ENCODE assay signal across 8 cellular contexts in genomic region chr10:123995461-123996131, GRCh38.
DNase-seq lines count a peak whose midpoint lies in the region; ATAC-seq, FAIRE-seq and TF ChIP-seq lines count a peak whose summit lies in the region.

No MANE protein-coding gene starts in this region.

- BruUV-seq in K562 (replicated peaks; lab: Mats Ljungman, UMichigan) = no TSS peak

- peak; percentile 80 for DNase-seq in BJ (ENCODE audit: low read depth)
- DNase-seq in NCI-H146 treated with DMSO at 0.1 percent for 48 hours (lab: John Stamatoyannopoulos, UW; ENCODE audit: unreplicated experiment) = peak; percentile 15
- DNase-seq in K562 (ENCODE audit: extremely low read depth in 1 of 4, low spot score in 3 of 4) = no peak
- DNase-seq in prostate gland (ENCODE audit: low spot score) = no peak

- peak; percentile 55 for TF ChIP-seq CTCF in BJ (IDR thresholded peaks at IDR 0.05; ENCODE audit: insufficient read depth, low read depth, low read length)
- TF ChIP-seq CTCF in K562 (IDR thresholded peaks at IDR 0.05 in 2 of 3, conservative IDR thresholded peaks at IDR 0.05 in 1 of 3; ENCODE audit: insufficient read depth in 2 of 3, low read depth in 1 of 3, low read length in 3 of 3) = 0 out of 6 replicates have a peak, but pooled peaks of 1 of the 3 experiments have one; percentile 6
- peak in 2 of 4 experiments; percentile 48 to 65 for TF ChIP-seq CTCF in prostate gland (IDR thresholded peaks at IDR 0.05)

- no peaks in the 10 kb centered on the region for H3K36me3 ChIP-seq in BJ (ENCODE audit: control insufficient read depth, insufficient read depth, low read length)
- H3K36me3 ChIP-seq in K562 (ENCODE audit: control insufficient read depth, insufficient read depth, low read length) = no peaks in the 10 kb centered on the region
- no peaks in the 10 kb centered on the region for H3K36me3 ChIP-seq in iPS-18a (ENCODE audit: control insufficient read depth, low read depth, low read length)
- H3K36me3 ChIP-seq in skeletal muscle tissue (ENCODE audit: control insufficient read depth in 3 of 3, insufficient read depth in 3 of 3, low read length in 3 of 3) = no peaks in the 10 kb centered on the region
- no peaks in the 10 kb centered on the region for H3K36me3 ChIP-seq in prostate gland

- ATAC-seq in GM18498 (IDR thresholded peaks at IDR 0.05; ENCODE audit: unreplicated experiment) (peak; percentile 48), K562 (peak; percentile 33; the same call in 2 of the 3 replicates), HG03354 (IDR thresholded peaks at IDR 0.05; ENCODE audit: poor library complexity, severe bottlenecking, unreplicated experiment) (no peak)

- no peaks in the 10 kb centered on the region for H3K79me2 ChIP-seq in K562 (ENCODE audit: control insufficient read depth, insufficient read depth, low read length)

- POLR2A ChIA-PET in BJ (lab: Charles Lee) = no interaction called here
- POLR2A ChIA-PET in K562 (lab: Yijun Ruan, JAX) = interaction anchor here (0.6 to 0.8 kb wide), 2 partner anchors 398 to 1159 kb away, joined by 3 read pairs; no protein-coding TSS in a partner anchor

- H3K4me2 ChIP-seq in K562 (ENCODE audit: insufficient read depth, low read length) = no peak overlapping the region

- CTCF ChIA-PET in BJ (lab: Yijun Ruan, JAX) (interaction anchor here (0.7 to 10.4 kb wide), 34 partner anchors 9 to 533 kb away, joined by 3 to 316 read pairs (median 4); partner anchors contain the start of gene CHST15), K562 (lab: Yijun Ruan, JAX; ENCODE audit: low intra/inter-chr PET ratio) (interaction anchor here (1.3 to 2.3 kb wide), 2 partner anchors 393 to 394 kb away, joined by 3 to 26 read pairs; no protein-coding TSS in a partner anchor)

- no peak for FAIRE-seq in K562 (lab: Jason Lieb, UNC)

- no peak for TF ChIP-seq EP300 in K562 (IDR thresholded peaks at IDR 0.05; ENCODE audit: low read length)

- no peak overlapping the region for H3K27ac ChIP-seq in K562 (ENCODE audit: extremely low read depth, low read depth, low read length)
- H3K27ac ChIP-seq in iPS-18a (ENCODE audit: low read length) = no peak overlapping the region
- no peak overlapping the region for H3K27ac ChIP-seq in skeletal muscle tissue (ENCODE audit: low read depth, low read length)
- H3K27ac ChIP-seq in prostate gland = no peak overlapping the region

- intact Hi-C loops in K562 (cut with micrococcal nuclease) = no loop called here
- intact Hi-C loops in prostate gland (cut with DNase I) = loop anchor here (1.0 kb wide), 1 partner anchor 394 kb away; no protein-coding TSS in a partner anchor

- no peaks in the 10 kb centered on the region for H4K20me1 ChIP-seq in K562 (replicated peaks; ENCODE audit: control insufficient read depth, insufficient read depth, low read length)

- H3K27me3 ChIP-seq in BJ (ENCODE audit: control insufficient read depth, insufficient read depth, low read length) = peaks cover 9% of the 10 kb centered on the region
- no peaks in the 10 kb centered on the region; a peak in 1 of 5 replicates for H3K27me3 ChIP-seq in K562 (ENCODE audit: control insufficient read depth in 2 of 2, insufficient read depth in 2 of 2, low read length in 2 of 2)
- peaks cover 42% of the 10 kb centered on the region for H3K27me3 ChIP-seq in iPS-18a (ENCODE audit: control insufficient read depth, insufficient read depth, low read length)
- H3K27me3 ChIP-seq in skeletal muscle tissue (ENCODE audit: control insufficient read depth in 3 of 3, insufficient read depth in 3 of 3, low read length in 3 of 3) = peaks cover 22 to 29% (median 28%) of the 10 kb centered on the region in 3 donors
- H3K27me3 ChIP-seq in prostate gland (replicated peaks; ENCODE audit: insufficient read depth) = peaks cover 7% of the 10 kb centered on the region

- TF ChIP-seq POLR2A in K562 (conservative IDR thresholded peaks at IDR 0.05) = no peak
- no peak for TF ChIP-seq POLR2A in prostate gland (IDR thresholded peaks at IDR 0.05)

- H3K9ac ChIP-seq in K562 (ENCODE audit: insufficient read depth in 1 of 2, low read depth in 2 of 2, low read length in 2 of 2) (no peak overlapping the region), iPS-18a (ENCODE audit: low read length) (no peak overlapping the region), skeletal muscle tissue (ENCODE audit: low read depth in 1 of 3, low read length in 3 of 3) (peak overlapping the region in 1 of 3 donors; percentile 40)

- H3K9me1 ChIP-seq in K562 (ENCODE audit: control insufficient read depth, insufficient read depth, low read length) = no peaks in the 10 kb centered on the region

- H3K4me3 ChIP-seq in BJ (ENCODE audit: low read depth, low read length) (peak overlapping the region; percentile 6; the same call in 1 of the 2 replicates), K562 (no peak overlapping the region), iPS-18a (ENCODE audit: low read length) (peak overlapping the region; percentile 51), skeletal muscle tissue (ENCODE audit: low read length in 3 of 3) (peak overlapping the region in 2 of 3 donors; percentile 14 to 49), prostate gland (no peak overlapping the region)

- H3K4me1 ChIP-seq in K562 (replicated peaks in 1 of 2; ENCODE audit: control insufficient read depth in 2 of 2, insufficient read depth in 2 of 2, low read length in 2 of 2) (peaks cover 0 to 12% of the 10 kb centered on the region in 2 experiments; a peak in 2 of 5 replicates), iPS-18a (ENCODE audit: control insufficient read depth, low read depth, low read length) (peaks cover 8% of the 10 kb centered on the region), skeletal muscle tissue (ENCODE audit: control insufficient read depth in 3 of 3, insufficient read depth in 3 of 3, low read length in 3 of 3) (peaks cover 11 to 26% (median 15%) of the 10 kb centered on the region in 3 donors), prostate gland (replicated peaks) (no peaks in the 10 kb centered on the region)

- H3K9me3 ChIP-seq in K562 (replicated peaks; ENCODE audit: control insufficient read depth, insufficient read depth, low read depth, low read length) (no peaks in the 10 kb centered on the region), iPS-18a (ENCODE audit: control insufficient read depth, low read depth, low read length) (no peaks in the 10 kb centered on the region), skeletal muscle tissue (ENCODE audit: control insufficient read depth in 3 of 3, low read length in 3 of 3) (no peaks in the 10 kb centered on the region), prostate gland (no peaks in the 10 kb centered on the region)

- in situ Hi-C loops in K562 (cut with MboI) = no loop called here

- TF ChIP-seq RAD21 in K562 (CRISPR knock-in tag; conservative IDR thresholded peaks at IDR 0.05 in 1 of 2, IDR thresholded peaks at IDR 0.05 in 1 of 2) = no peak

- no peak overlapping the region for H2AFZ ChIP-seq in K562 (ENCODE audit: low read depth, low read length)

- 10% methylated on average over 19 of the region's 27 CpGs for WGBS in K562 (ENCODE audit: insufficient coverage, low coverage, missing lambda C conversion rate)
- 15% methylated on average over 15 of the region's 27 CpGs for WGBS in prostate gland

TF ChIP-seq in K562, 482 proteins besides CTCF, POLR2A, EP300 and RAD21 (continues in another document):
- TF ChIP-seq HMGN3 (IDR thresholded peaks at IDR 0.05; ENCODE audit: borderline replicate concordance, extremely low read depth, insufficient read length, low read depth, low read length) (no peak), SREBF2 (CRISPR knock-in tag; IDR thresholded peaks at IDR 0.05) (no peak), ZNF583 (CRISPR knock-in tag; IDR thresholded peaks at IDR 0.05) (no peak), TRIM24 (IDR thresholded peaks at IDR 0.05) (no peak), BDP1 (IDR thresholded peaks at IDR 0.05; ENCODE audit: insufficient read depth, insufficient read length) (no peak), NCOA4 (IDR thresholded peaks at IDR 0.05; ENCODE audit: partially characterized antibody) (no peak), NFYB (IDR thresholded peaks at IDR 0.05; ENCODE audit: extremely low read depth, insufficient read length) (no peak), ZNF197 (CRISPR knock-in tag; IDR thresholded peaks at IDR 0.05; ENCODE audit: low read depth) (no peak), PTTG1 (tag; IDR thresholded peaks at IDR 0.05; ENCODE audit: low read depth) (no peak), REST (CRISPR knock-in tag; IDR thresholded peaks at IDR 0.05; ENCODE audit: low read depth) (no peak), SMAD3 (CRISPR knock-in tag; conservative IDR thresholded peaks at IDR 0.05) (no peak), NR4A1 (CRISPR knock-in tag; IDR thresholded peaks at IDR 0.05) (no peak), NR4A1 (tag; IDR thresholded peaks at IDR 0.05) (no peak), ZNF780A (CRISPR knock-in tag; IDR thresholded peaks at IDR 0.05) (no peak)

Comparison
In these comparisons a context has a peak if more than half of its experiments do, and no peak if none do; other contexts are left out.
1. DNase-seq: peak in BJ (single experiment) and NCI-H146 treated with DMSO at 0.1 percent for 48 hours (single experiment); none in K562 (0 of 4) and prostate gland (single experiment).
2. H3K4me3 ChIP-seq: peak in BJ (single experiment), iPS-18a (single experiment) and skeletal muscle tissue (2 of 3); none in K562 (single experiment) and prostate gland (0 of 2).